In the genomic region with DNA sequence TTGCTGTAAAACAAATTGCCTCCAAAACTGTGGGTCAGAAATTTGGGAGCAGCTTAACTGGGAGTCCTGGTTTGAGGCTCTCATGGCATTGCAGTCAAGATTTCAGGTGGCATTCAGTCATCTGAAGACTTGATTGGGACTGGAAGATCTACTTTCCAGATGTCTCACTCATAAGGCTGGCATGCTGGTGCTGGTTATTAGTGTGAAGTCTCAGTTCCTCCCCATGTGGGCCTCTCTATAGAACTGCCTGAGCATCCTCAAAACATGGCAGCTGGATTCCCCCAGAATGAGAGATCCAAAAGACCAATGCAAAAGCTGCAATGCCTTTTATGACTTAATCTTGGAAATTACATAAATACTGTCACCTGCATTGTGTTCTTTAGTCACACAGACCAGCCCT, we compare ENCODE assay signal across 15 cellular contexts. TPM values are rescaled to one million over a fixed set of nuclear protein-coding genes. Genes with fewer than 3 reads are reported as not detected.
A peak's percentile ranks its signal among the peaks of the same experiment; 100 is the strongest.
DNase-seq lines count a peak whose midpoint lies in the region; ATAC-seq and TF ChIP-seq lines count a peak whose summit lies in the region.
"Had no signal": no experiment of that assay in that cellular context is flagged by ENCODE, and none has a peak within 500 bp of the region (broad histone marks: within the 10 kb centered on the region; RNA-seq: fewer than 3 reads in every experiment).

No MANE protein-coding gene starts in this region.

- CTCF ChIA-PET in activated CD8-positive, alpha-beta T cell treated with anti-CD3 and anti-CD28 coated beads for 36 hours (lab: Charles Lee): interaction anchor here (1.6 to 2.3 kb wide), 3 partner anchors 8 to 205 kb away, joined by 3 to 11 read pairs (median 7); no protein-coding TSS in a partner anchor
- CTCF ChIA-PET in activated CD8-positive, alpha-beta T cell treated with anti-CD3 and anti-CD28 coated beads, Interleukin-2, amount 10 ng/mL, durations not matched to agents 7 days and 5 days (lab: Charles Lee): interaction anchor here (1.3 to 11.6 kb wide), 5 partner anchors 8 to 214 kb away, joined by 3 to 116 read pairs (median 11); a partner anchor contains a TSS

- TF ChIP-seq CTCF in activated CD8-positive, alpha-beta T cell treated with anti-CD3 and anti-CD28 coated beads for 36 hours (IDR thresholded peaks at IDR 0.05): no peak
- TF ChIP-seq CTCF in epithelial cell of esophagus (IDR thresholded peaks at IDR 0.05; ENCODE audit: insufficient read depth, low read depth, low read length, missing control alignments): no peak

- peaks cover 32% of the 10 kb centered on the region for H3K4me1 Mint-ChIP-seq in activated CD8-positive, alpha-beta T cell treated with anti-CD3 and anti-CD28 coated beads for 36 hours (ENCODE audit: low read depth)
- H3K4me1 Mint-ChIP-seq in activated CD8-positive, alpha-beta T cell treated with anti-CD3 and anti-CD28 coated beads, Interleukin-2, amount 10 ng/mL, durations not matched to agents 7 days and 5 days (ENCODE audit: low read depth): peaks cover 25% of the 10 kb centered on the region

- H3K27me3 Mint-ChIP-seq in activated CD8-positive, alpha-beta T cell treated with anti-CD3 and anti-CD28 coated beads for 36 hours: no peaks in the 10 kb centered on the region
- H3K27me3 Mint-ChIP-seq in activated CD8-positive, alpha-beta T cell treated with anti-CD3 and anti-CD28 coated beads, Interleukin-2, amount 10 ng/mL, durations not matched to agents 7 days and 5 days (ENCODE audit: low read depth): no peaks in the 10 kb centered on the region
- H3K27me3 Mint-ChIP-seq: brain had no signal

- H3K36me3 Mint-ChIP-seq in activated CD8-positive, alpha-beta T cell treated with anti-CD3 and anti-CD28 coated beads for 36 hours (ENCODE audit: low read depth): peaks cover 9% of the 10 kb centered on the region
- peaks cover 11% of the 10 kb centered on the region for H3K36me3 Mint-ChIP-seq in activated CD8-positive, alpha-beta T cell treated with anti-CD3 and anti-CD28 coated beads, Interleukin-2, amount 10 ng/mL, durations not matched to agents 7 days and 5 days (ENCODE audit: low read depth)

- intact Hi-C loops in activated CD8-positive, alpha-beta T cell treated with anti-CD3 and anti-CD28 coated beads for 36 hours (cut with micrococcal nuclease): no loop called here

- DNase-seq in activated CD8-positive, alpha-beta T cell treated with anti-CD3 and anti-CD28 coated beads for 36 hours: no peak
- DNase-seq in activated CD8-positive, alpha-beta T cell treated with anti-CD3 and anti-CD28 coated beads, Interleukin-2, amount 10 ng/mL, durations not matched to agents 7 days and 5 days: no peak
- DNase-seq in epithelial cell of esophagus (ENCODE audit: low read depth) (peak; percentile 39), NCI-H2081 treated with DMSO at 0.1 percent for 48 hours (lab: John Stamatoyannopoulos, UW) (no peak), NCI-H446 treated with DMSO at 0.1 percent for 48 hours (lab: John Stamatoyannopoulos, UW) (no peak)
- DNase-seq: NCI-H1694 treated with DMSO at 0.1 percent for 48 hours; posterior cingulate gyrus; SJCRH30; stimulated activated CD4-positive, alpha-beta T cell treated with anti-CD3 and anti-CD28 coated beads, Interleukin-15, amount 100 ng/mL, for 24 hours; uterus had no signal

- no peak overlapping the region for H3K4me3 ChIP-seq in epithelial cell of esophagus (ENCODE audit: low read length)
- H3K4me3 ChIP-seq: A549, SJCRH30, uterus had no signal

- POLR2A ChIA-PET in activated CD8-positive, alpha-beta T cell treated with anti-CD3 and anti-CD28 coated beads for 36 hours (lab: Charles Lee): interaction anchor here (0.7 to 1.0 kb wide), 2 partner anchors 99 to 187 kb away, joined by 3 read pairs; a partner anchor contains a TSS
- POLR2A ChIA-PET in activated CD8-positive, alpha-beta T cell treated with anti-CD3 and anti-CD28 coated beads, Interleukin-2, amount 10 ng/mL, durations not matched to agents 7 days and 5 days (lab: Charles Lee): interaction anchor here (1.3 to 2.2 kb wide), 2 partner anchors 10 to 100 kb away, joined by 6 to 11 read pairs; a partner anchor contains a TSS

- peak; percentile 49 for ATAC-seq in activated CD8-positive, alpha-beta T cell treated with anti-CD3 and anti-CD28 coated beads for 36 hours
- ATAC-seq in activated CD8-positive, alpha-beta T cell treated with anti-CD3 and anti-CD28 coated beads, Interleukin-2, amount 10 ng/mL, durations not matched to agents 7 days and 5 days: no peak
- ATAC-seq in GM21526 (IDR thresholded peaks at IDR 0.05; ENCODE audit: low FRiP score, unreplicated experiment): peak; percentile 78
- peak; percentile 48 for ATAC-seq in HG03280 (IDR thresholded peaks at IDR 0.05; ENCODE audit: unreplicated experiment)
- no peak for ATAC-seq in GM18519 (IDR thresholded peaks at IDR 0.05; ENCODE audit: low FRiP score, unreplicated experiment)
- ATAC-seq: A549 had no signal

- no peak overlapping the region for H3K4me3 Mint-ChIP-seq in activated CD8-positive, alpha-beta T cell treated with anti-CD3 and anti-CD28 coated beads for 36 hours
- no peak overlapping the region for H3K4me3 Mint-ChIP-seq in activated CD8-positive, alpha-beta T cell treated with anti-CD3 and anti-CD28 coated beads, Interleukin-2, amount 10 ng/mL, durations not matched to agents 7 days and 5 days

- no peaks in the 10 kb centered on the region for H3K9me3 Mint-ChIP-seq in activated CD8-positive, alpha-beta T cell treated with anti-CD3 and anti-CD28 coated beads for 36 hours
- no peaks in the 10 kb centered on the region for H3K9me3 Mint-ChIP-seq in activated CD8-positive, alpha-beta T cell treated with anti-CD3 and anti-CD28 coated beads, Interleukin-2, amount 10 ng/mL, durations not matched to agents 7 days and 5 days (ENCODE audit: insufficient read depth)
- H3K9me3 Mint-ChIP-seq: brain had no signal

- H3K27ac Mint-ChIP-seq in activated CD8-positive, alpha-beta T cell treated with anti-CD3 and anti-CD28 coated beads for 36 hours: no peak overlapping the region
- H3K27ac Mint-ChIP-seq in activated CD8-positive, alpha-beta T cell treated with anti-CD3 and anti-CD28 coated beads, Interleukin-2, amount 10 ng/mL, durations not matched to agents 7 days and 5 days: no peak overlapping the region
- H3K27ac Mint-ChIP-seq: brain had no signal

RNA-seq across cellular contexts. Expression of a gene that starts 6.4 kb away (rescaled TPM):
- total RNA-seq in activated CD8-positive, alpha-beta T cell treated with anti-CD3 and anti-CD28 coated beads for 36 hours: 10 to 100 TPM; 24.9 to 25.0 TPM
- 10 to 100 TPM; 30.4 to 31.3 TPM for total RNA-seq in activated CD8-positive, alpha-beta T cell treated with anti-CD3 and anti-CD28 coated beads, Interleukin-2, amount 10 ng/mL, durations not matched to agents 7 days and 5 days

Comparison
In these comparisons a context has a peak if more than half of its experiments do, and no peak if none do; other contexts are left out.
1. ATAC-seq: peak in activated CD8-positive, alpha-beta T cell treated with anti-CD3 and anti-CD28 coated beads for 36 hours (single experiment), GM21526 (single experiment) and HG03280 (single experiment); none in activated CD8-positive, alpha-beta T cell treated with anti-CD3 and anti-CD28 coated beads, Interleukin-2, amount 10 ng/mL, durations not matched to agents 7 days and 5 days (single experiment) and GM18519 (single experiment).